In genomic region chr5:472656-473343, GRCh38 we compare ENCODE assay signal across 8 cellular contexts. TPM values are rescaled to one million over a fixed set of nuclear protein-coding genes. Genes with fewer than 3 reads are reported as not detected.
DNase-seq lines count a peak whose midpoint lies in the region; ATAC-seq and TF ChIP-seq lines count a peak whose summit lies in the region.

No MANE protein-coding gene starts in this region.

- ATAC-seq in GM18861 (IDR thresholded peaks at IDR 0.05; ENCODE audit: unreplicated experiment) = peak; percentile 50
- ATAC-seq in HG03095 (IDR thresholded peaks at IDR 0.05; ENCODE audit: unreplicated experiment) = peak; percentile 63
- ATAC-seq in activated B cell treated with CpG ODN at 0.5 μM for 24 hours (ENCODE audit: low read depth) = peak; percentile 86

- H3K27ac ChIP-seq in caudate nucleus (ENCODE audit: low read depth, low read length) = no peak overlapping the region

- no peaks in the 10 kb centered on the region for H3K9me3 Mint-ChIP-seq in activated B cell treated with CpG ODN at 0.5 μM for 24 hours

- peak; percentile 79 for DNase-seq in ACHN
- peak; percentile 99 for DNase-seq in NCI-H2171 (lab: John Stamatoyannopoulos, UW)
- peak; percentile 97 for DNase-seq in activated B cell treated with CpG ODN at 0.5 μM for 24 hours
- peak in 60 of 61 donors; percentile 19 to 95 (median 78) for DNase-seq in caudate nucleus (lab: John Stamatoyannopoulos, UW)
- peak; percentile 69 for DNase-seq in iris pigment epithelial cell (ENCODE audit: low read depth)
- peak; percentile 82 to 86 for DNase-seq in stimulated activated CD4-positive, alpha-beta T cell treated with anti-CD3 and anti-CD28 coated beads, Interleukin-12 subunit alpha, Interleukin-12 subunit beta, amount 100 ng/mL, for 24 hours (ENCODE audit: low read depth in 2 of 2)

- H3K36me3 Mint-ChIP-seq in activated B cell treated with CpG ODN at 0.5 μM for 24 hours (ENCODE audit: low read depth) = no peaks in the 10 kb centered on the region

- intact Hi-C loops in activated B cell treated with CpG ODN at 0.5 μM for 24 hours (cut with micrococcal nuclease) = loop anchor here (1.0 to 2.0 kb wide), 4 partner anchors 8 to 201 kb away; partner anchors contain the start of genes CEP72 and PDCD6

- CTCF ChIA-PET in activated B cell treated with CpG ODN at 0.5 μM for 24 hours (lab: Charles Lee) = interaction anchor here (1.8 to 2.0 kb wide), 2 partner anchors 26 to 156 kb away, joined by 5 to 9 read pairs; no protein-coding TSS in a partner anchor

- H3K4me3 Mint-ChIP-seq in activated B cell treated with CpG ODN at 0.5 μM for 24 hours = peak overlapping the region; percentile 78

- H3K4me1 Mint-ChIP-seq in activated B cell treated with CpG ODN at 0.5 μM for 24 hours = peaks cover 31% of the 10 kb centered on the region

- in situ Hi-C loops in ACHN (cut with HindIII; ENCODE audit: low pct_ligation_motif_present, low pct_unique_long_range_greater_than_20kb, low sequenced_read_pairs) = no loop called here

- POLR2A ChIA-PET in activated B cell treated with CpG ODN at 0.5 μM for 24 hours (lab: Charles Lee) = interaction anchor here (1.0 to 1.4 kb wide), 6 partner anchors 8 to 170 kb away, joined by 3 to 6 read pairs (median 4); partner anchors contain the start of gene EXOC3

- H3K27ac Mint-ChIP-seq in activated B cell treated with CpG ODN at 0.5 μM for 24 hours = peak overlapping the region; percentile 53

- TF ChIP-seq CTCF in activated B cell treated with CpG ODN at 0.5 μM for 24 hours (IDR thresholded peaks at IDR 0.05) = no peak

- H3K27me3 Mint-ChIP-seq in activated B cell treated with CpG ODN at 0.5 μM for 24 hours = peaks cover 21% of the 10 kb centered on the region

RNA-seq across cellular contexts. Expression of gene EXOC3, which starts 29.8 kb away (rescaled TPM):
- 75.9 and 79.6 TPM in 2 replicates for total RNA-seq in activated B cell treated with CpG ODN at 0.5 μM for 24 hours

RNA-seq across cellular contexts. Expression of gene SLC9A3, which starts 51.4 kb away (rescaled TPM):
- 0.20 and 0.42 TPM in 2 replicates for total RNA-seq in activated B cell treated with CpG ODN at 0.5 μM for 24 hours
